ENCODE assay signal across 8 cellular contexts in the genomic region with DNA sequence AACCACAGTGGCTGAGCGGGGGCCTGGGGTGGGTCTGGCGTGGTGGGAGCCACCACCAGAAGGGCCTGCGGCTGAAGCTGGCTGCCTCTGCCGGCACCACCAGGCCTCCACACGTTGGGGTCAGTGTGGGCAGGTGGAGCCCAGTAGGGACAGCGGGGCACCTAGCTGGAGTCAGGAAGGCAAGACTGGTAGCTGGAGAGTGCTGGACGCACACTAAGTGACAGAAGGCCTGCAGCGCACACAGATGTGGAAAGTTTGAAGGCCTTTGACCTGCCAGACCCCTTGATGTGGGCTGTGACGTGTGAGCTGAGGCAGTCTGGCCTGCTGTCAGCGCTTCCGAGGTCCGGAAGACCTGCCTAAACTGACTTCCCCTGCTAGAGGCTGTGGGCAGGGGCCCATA. TPM values are rescaled to one million over a fixed set of nuclear protein-coding genes. Genes with fewer than 3 reads are reported as not detected.
DNase-seq lines count a peak whose midpoint lies in the region; ATAC-seq and TF ChIP-seq lines count a peak whose summit lies in the region.

No MANE protein-coding gene starts in this region.

- in situ Hi-C loops in GM23248 (cut with MboI), result no loop called here
- in situ Hi-C loops in astrocyte of the spinal cord (cut with HindIII; ENCODE audit: low sequenced_read_pairs), result no loop called here

- H3K9ac ChIP-seq in GM23248 (peak overlapping the region; percentile 71), liver (ENCODE audit: low read depth in 1 of 2, low read length in 2 of 2) (peak overlapping the region in 1 of 2 donors; percentile 50)

- peaks cover 62% of the 10 kb centered on the region for H3K79me2 ChIP-seq in GM23248 (ENCODE audit: insufficient read depth)

- TF ChIP-seq RAD21 in liver (IDR thresholded peaks at IDR 0.05), result no peak

- no peak overlapping the region for H3K4me3 ChIP-seq in GM23248
- no peak overlapping the region for H3K4me3 ChIP-seq in astrocyte of the spinal cord (ENCODE audit: low read depth, low read length)
- no peak overlapping the region for H3K4me3 ChIP-seq in liver (ENCODE audit: low read depth in 1 of 3, low read length in 3 of 3)

- DNase-seq in GM23248 (no peak), astrocyte of the spinal cord (ENCODE audit: low read depth, low spot score) (peak; percentile 45), HT-29 (ENCODE audit: low spot score) (no peak), SKM-1 treated with dmso at 0.1 percent for 144 hours (lab: John Stamatoyannopoulos, UW; ENCODE audit: unreplicated experiment) (no peak)
- DNase-seq in stimulated activated naive CD8-positive, alpha-beta T cell treated with anti-CD3 and anti-CD28 coated beads, Interleukin-15, Interleukin-2, amounts not matched to agents 100 U/mL and 50 U/mL, for 24 hours, result peak; percentile 69
- DNase-seq in stimulated activated CD4-positive, alpha-beta T cell treated with anti-CD3 and anti-CD28 coated beads, Interleukin-4, amount 100 ng/mL, for 1 hour, result no peak

- H3K27ac ChIP-seq in GM23248, result peak overlapping the region; percentile 92
- peak overlapping the region; percentile 68 to 81 for H3K27ac ChIP-seq in liver (ENCODE audit: low read depth in 1 of 2, low read length in 2 of 2)

- no peaks in the 10 kb centered on the region for H4K20me1 ChIP-seq in GM23248 (ENCODE audit: insufficient read depth)

- H3K9me2 ChIP-seq in GM23248 (ENCODE audit: insufficient read depth), result no peaks in the 10 kb centered on the region

- H3K36me3 ChIP-seq in GM23248 (ENCODE audit: low read depth) (no peaks in the 10 kb centered on the region), liver (ENCODE audit: control insufficient read depth in 4 of 4, insufficient read depth in 3 of 4, low read depth in 1 of 4, low read length in 3 of 4) (no peaks in the 10 kb centered on the region)

- peak overlapping the region; percentile 58 for H3K4me2 ChIP-seq in GM23248 (ENCODE audit: unreplicated experiment)

- H2AFZ ChIP-seq in GM23248, result no peak overlapping the region

- peaks cover 32% of the 10 kb centered on the region for H3K4me1 ChIP-seq in GM23248 (ENCODE audit: insufficient read depth)
- H3K4me1 ChIP-seq in liver (ENCODE audit: control insufficient read depth in 4 of 4, insufficient read depth in 4 of 4, low read length in 3 of 4), result peaks cover 24 to 36% (median 29%) of the 10 kb centered on the region in 4 donors

- peak; percentile 72 for ATAC-seq in stimulated activated naive CD8-positive, alpha-beta T cell treated with anti-CD3 and anti-CD28 coated beads, Interleukin-15, Interleukin-2, amounts not matched to agents 100 U/mL and 50 U/mL, for 24 hours
- ATAC-seq in HG02981 (IDR thresholded peaks at IDR 0.05; ENCODE audit: unreplicated experiment), result no peak

- peaks cover 34% of the 10 kb centered on the region for H3F3A ChIP-seq in GM23248 (ENCODE audit: insufficient read depth)

- H3K27me3 ChIP-seq in GM23248 (replicated peaks; ENCODE audit: insufficient read depth), result no peaks in the 10 kb centered on the region
- H3K27me3 ChIP-seq in liver (ENCODE audit: control insufficient read depth in 4 of 4, insufficient read depth in 4 of 4, low read length in 3 of 4), result no peaks in the 10 kb centered on the region

- 76 to 89% methylated on average over 10 to 12 of the region's 12 CpGs for WGBS in GM23248 (ENCODE audit: low coverage in 1 of 2, low lambda C conversion rate in 2 of 2, missing lambda C conversion rate in 2 of 2), 2 experiments
- WGBS in liver, result 78% methylated on average over 12 of the region's 12 CpGs

- TF ChIP-seq CTCF in astrocyte of the spinal cord (IDR thresholded peaks at IDR 0.05; ENCODE audit: low read depth, low read length) (no peak), liver (IDR thresholded peaks at IDR 0.05; ENCODE audit: low read depth, low read length, missing input control) (no peak)

- H3K9me3 ChIP-seq in GM23248 (ENCODE audit: low read depth) (no peaks in the 10 kb centered on the region), liver (ENCODE audit: control insufficient read depth in 4 of 4, low read length in 3 of 4) (no peaks in the 10 kb centered on the region)

TF ChIP-seq in liver, 16 proteins besides CTCF, POLR2A, EP300 and RAD21:
- TF ChIP-seq JUND (IDR thresholded peaks at IDR 0.05) (no peak), NR2F2 (IDR thresholded peaks at IDR 0.05) (peak; percentile 15)

RNA-seq across cellular contexts. Expression of gene RIN3, which starts 26.3 kb away (rescaled TPM):
- 1.8 and 3.8 TPM in 2 replicates for total RNA-seq in GM23248 (2014; rRNA removed; shearing (Covaris generic))
- polyA plus RNA-seq in GM23248 (2016; fragmentation: Nextera tagmentation; extraction: Ambion mirVana), result 7.0 and 7.7 TPM in 2 replicates
- 10 to 100 TPM in 1 of 2 donors, 1 to 10 TPM in 1; 6.8 to 15.6 TPM for total RNA-seq in liver
- polyA plus RNA-seq in liver, result 10 to 100 TPM in 1 of 2 donors, 1 to 10 TPM in 1; 5.0 to 11.1 TPM
- total RNA-seq in HT-29 (2014; rRNA removed; shearing (Covaris generic)), result not detected in 2 replicates

Comparison
In these comparisons a context has a peak if more than half of its experiments do, and no peak if none do; other contexts are left out.
1. DNase-seq: peak in astrocyte of the spinal cord (single experiment) and stimulated activated naive CD8-positive, alpha-beta T cell treated with anti-CD3 and anti-CD28 coated beads, Interleukin-15, Interleukin-2, amounts not matched to agents 100 U/mL and 50 U/mL, for 24 hours (single experiment); none in GM23248 (single experiment), stimulated activated CD4-positive, alpha-beta T cell treated with anti-CD3 and anti-CD28 coated beads, Interleukin-4, amount 100 ng/mL, for 1 hour (single experiment), HT-29 (single experiment) and SKM-1 treated with dmso at 0.1 percent for 144 hours (single experiment).